In the genomic region with DNA sequence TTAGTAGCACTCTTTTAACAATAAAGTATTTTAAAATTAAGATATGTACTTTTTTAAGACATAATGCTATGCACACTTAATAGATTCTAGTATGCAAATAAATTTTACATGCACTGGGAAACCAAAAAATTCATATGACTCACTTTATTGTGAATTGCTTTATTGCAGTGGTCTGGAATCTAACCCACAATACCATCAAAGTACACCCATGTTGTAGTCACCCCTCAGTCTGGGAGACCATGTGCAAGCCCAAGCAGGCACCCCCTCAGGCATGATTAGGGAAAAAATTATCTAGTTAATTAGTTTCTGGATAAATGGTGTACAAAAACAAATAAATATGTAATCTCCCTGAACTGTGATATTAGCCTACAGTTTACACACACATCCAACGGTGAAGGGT, we compare ENCODE assay signal across 24 cellular contexts.
"Had no signal": no experiment of that assay in that cellular context is flagged by ENCODE, and none has a peak within 500 bp of the region (broad histone marks: within the 10 kb centered on the region; RNA-seq: fewer than 3 reads in every experiment).

No MANE protein-coding gene starts in this region.

- H2AFZ ChIP-seq: neural progenitor cell, parathyroid adenoma had no signal

- DNase-seq: natural killer cell; occipital lobe; ovary; posterior cingulate gyrus; psoas muscle; right cardiac atrium; right lobe of liver; sigmoid colon; small intestine; stimulated activated CD4-positive, alpha-beta T cell treated with anti-CD3 and anti-CD28 coated beads, Interleukin-15, amount 100 ng/mL, for 24 hours; stimulated activated CD4-positive, alpha-beta T cell treated with anti-CD3 and anti-CD28 coated beads, Interleukin-2, amount 100 ng/mL, for 24 hours; stimulated activated CD4-positive, alpha-beta T cell treated with anti-CD3 and anti-CD28 coated beads, Interleukin-2, amount 100 ng/mL, for 48 hours; stimulated activated CD4-positive, alpha-beta T cell treated with anti-CD3 and anti-CD28 coated beads, Interleukin-4, amount 100 ng/mL, for 24 hours; stimulated activated naive B cell treated with anti-CD40 and anti-IgM and Interleukin-4, amounts not matched to agents 10 μg/mL and 1 μg/mL and 100 μg/mL, for 72 hours; stimulated activated naive CD4-positive, alpha-beta T cell treated with Interleukin-2 at 50 U/mL for 16 hours; stomach; thyroid gland; trophoblast cell; upper lobe of left lung had no signal

- H3K27me3 ChIP-seq: neural progenitor cell, ovary, right lobe of liver, sigmoid colon, stomach, thyroid gland, tibial nerve, upper lobe of left lung, vagina had no signal

- H3K9ac ChIP-seq: neural progenitor cell, parathyroid adenoma had no signal

- H3K79me2 ChIP-seq: parathyroid adenoma had no signal

- H3K36me3 ChIP-seq: neural progenitor cell, ovary, right lobe of liver, sigmoid colon, stomach, thoracic aorta, thyroid gland, tibial nerve, upper lobe of left lung, vagina had no signal

- H3K4me2 ChIP-seq: neural progenitor cell had no signal

- H3K27ac ChIP-seq: neural progenitor cell, ovary, parathyroid adenoma, psoas muscle, right lobe of liver, sigmoid colon, stomach, thoracic aorta, thyroid gland, tibial nerve, upper lobe of left lung, vagina had no signal

- H3K4me3 ChIP-seq: neural progenitor cell, ovary, psoas muscle, right lobe of liver, sigmoid colon, stomach, thoracic aorta, thyroid gland, tibial nerve, upper lobe of left lung, vagina had no signal

- H3K9me3 ChIP-seq: ovary, psoas muscle, right lobe of liver, thoracic aorta, thyroid gland, vagina had no signal

- H3K4me1 ChIP-seq: neural progenitor cell, parathyroid adenoma, psoas muscle, right lobe of liver, sigmoid colon, stomach, thyroid gland, tibial nerve, upper lobe of left lung, vagina had no signal
